Comparison of ENCODE assay signal across 24 cellular contexts in genomic region chr3:73446467-73447110, GRCh38.
"Had no signal": no experiment of that assay in that cellular context is flagged by ENCODE, and none has a peak within 500 bp of the region (broad histone marks: within the 10 kb centered on the region; RNA-seq: fewer than 3 reads in every experiment).

No MANE protein-coding gene starts in this region.

- H3K27me3 ChIP-seq: colonic mucosa, gastrocnemius medialis, left lung, ovary, vagina had no signal

- DNase-seq: colonic mucosa; effector CD8-positive, alpha-beta T cell; endodermal cell; foreskin fibroblast; gastrocnemius medialis; head of caudate nucleus; hippocampal formation; left cardiac atrium; left lung; lower lobe of right lung; natural killer cell; occipital lobe; retina; stimulated activated CD4-positive, alpha-beta T cell treated with anti-CD3 and anti-CD28 coated beads, Interleukin-12 subunit alpha, Interleukin-12 subunit beta, amount 100 ng/mL, for 4 hours; stimulated activated CD4-positive, alpha-beta T cell treated with anti-CD3 and anti-CD28 coated beads, Interleukin-1b, Interleukin-23, amount 100 ng/mL, for 48 hours; stimulated activated CD4-positive, alpha-beta T cell treated with anti-CD3 and anti-CD28 coated beads, Interleukin-4, amount 100 ng/mL, for 1 hour; stimulated activated CD8-positive, alpha-beta memory T cell treated with anti-CD3 and anti-CD28 coated beads, Interleukin-4, amount 100 ng/mL, for 48 hours; stimulated activated naive CD8-positive, alpha-beta T cell treated with anti-CD3 and anti-CD28 coated beads, Interleukin-15, Interleukin-2, amounts not matched to agents 100 U/mL and 50 U/mL, for 24 hours; trophoblast cell had no signal

- H3K27ac ChIP-seq: colonic mucosa, epithelial cell of prostate, gastrocnemius medialis, left lung, lower lobe of right lung, vagina had no signal

- ATAC-seq: esophagus mucosa; gastrocnemius medialis; left lung; lower lobe of right lung; natural killer cell; stimulated activated naive CD8-positive, alpha-beta T cell treated with anti-CD3 and anti-CD28 coated beads, Interleukin-15, Interleukin-2, amounts not matched to agents 100 U/mL and 50 U/mL, for 24 hours had no signal

- H3K36me3 ChIP-seq: colonic mucosa, gastrocnemius medialis, left lung, lower lobe of right lung, ovary, vagina had no signal

- H3K4me3 ChIP-seq: colonic mucosa, gastrocnemius medialis, left lung, lower lobe of right lung, ovary, smooth muscle cell, vagina had no signal

- H3K4me1 ChIP-seq: colonic mucosa, left lung had no signal

- H3K9me3 ChIP-seq: colonic mucosa, gastrocnemius medialis, left lung, lower lobe of right lung, ovary, vagina had no signal
